ENCODE assay signal across 34 cellular contexts in the genomic region with DNA sequence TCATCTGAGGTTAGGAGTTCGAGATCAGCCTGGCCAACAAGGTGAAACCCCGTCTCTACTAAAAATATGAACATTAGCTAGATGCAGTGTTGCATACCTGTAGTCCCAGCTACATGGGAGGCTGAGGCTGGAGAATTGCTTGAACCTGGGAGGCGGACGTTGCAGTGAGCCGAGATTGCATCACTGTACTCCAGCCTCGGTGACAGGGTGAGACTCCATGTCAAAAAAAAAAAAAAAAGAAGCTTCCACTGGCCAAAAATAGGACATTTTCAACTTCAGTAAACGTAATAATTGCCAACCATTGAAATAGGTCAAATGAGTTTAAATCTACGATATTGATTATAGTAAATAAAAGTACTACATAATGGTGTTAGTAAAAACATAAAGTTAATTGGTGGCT. TPM values are rescaled to one million over a fixed set of nuclear protein-coding genes. Genes with fewer than 3 reads are reported as not detected.
"Had no signal": no experiment of that assay in that cellular context is flagged by ENCODE, and none has a peak within 500 bp of the region (broad histone marks: within the 10 kb centered on the region; RNA-seq: fewer than 3 reads in every experiment).

No MANE protein-coding gene starts in this region.

- H3K27ac ChIP-seq: brain microvascular endothelial cell, coronary artery, esophagus muscularis mucosa, foreskin keratinocyte, gastrocnemius medialis, WERI-Rb-1 had no signal

- H3K36me3 Mint-ChIP-seq: activated naive CD8-positive, alpha-beta T cell had no signal

- H3K4me1 Mint-ChIP-seq: activated B cell treated with CpG ODN at 0.5 μM for 24 hours, endodermal cell had no signal

- H3K36me3 ChIP-seq: brain microvascular endothelial cell, gastrocnemius medialis, WERI-Rb-1 had no signal

- H3K27me3 ChIP-seq: brain microvascular endothelial cell, dorsolateral prefrontal cortex, esophagus muscularis mucosa, foreskin keratinocyte, gastrocnemius medialis had no signal

- ATAC-seq: activated CD4-positive, CD25-positive, alpha-beta regulatory T cell treated with anti-CD3 and anti-CD28 coated beads, Interleukin-2, amount 50 U/mL, for 24 hours; activated T-cell treated with anti-CD3 and anti-CD28 coated beads, Interleukin-2, amount 50 U/mL, for 72 hours; foreskin keratinocyte; T-helper 17 cell had no signal

- H3K27me3 Mint-ChIP-seq: activated B cell treated with CpG ODN at 0.5 μM for 24 hours; activated CD4-positive, alpha-beta memory T cell treated with anti-CD3 and anti-CD28 coated beads, Interleukin-2, amount 10 ng/mL, durations not matched to agents 7 days and 5 days; activated naive CD8-positive, alpha-beta T cell; activated T-cell treated with anti-CD3 and anti-CD28 coated beads, Interleukin-2, amount 50 U/mL, for 24 hours; central memory CD8-positive, alpha-beta T cell; T-helper 17 cell had no signal

- H3K9me3 Mint-ChIP-seq: activated B cell treated with CpG ODN at 0.5 μM for 24 hours; activated CD4-positive, alpha-beta memory T cell treated with anti-CD3 and anti-CD28 coated beads, Interleukin-2, amount 10 ng/mL, durations not matched to agents 7 days and 5 days; activated T-cell treated with anti-CD3 and anti-CD28 coated beads, Interleukin-2, amount 50 U/mL, for 24 hours; activated T-cell treated with anti-CD3 and anti-CD28 coated beads, Interleukin-2, amount 50 U/mL, for 72 hours; central memory CD8-positive, alpha-beta T cell; dendritic cell treated with granulocyte-macrophage colony-stimulating factor and Interleukin-4, amounts not matched to agents 40 ng/mL and 50 ng/mL, for 4 days; endodermal cell; T-helper 2 cell treated with Interferon-gamma antibody and Interleukin-4, amounts not matched to agents 5 μg/mL and 100 μg/mL, for 36 hours had no signal

- H3K9me3 ChIP-seq: esophagus muscularis mucosa, gastrocnemius medialis had no signal

- H3K4me1 ChIP-seq: foreskin keratinocyte, gastrocnemius medialis had no signal

- DNase-seq: activated B cell treated with CpG ODN at 0.5 μM for 24 hours; activated CD4-positive, alpha-beta memory T cell treated with anti-CD3 and anti-CD28 coated beads, Interleukin-2, amount 10 ng/mL, durations not matched to agents 7 days and 5 days; activated CD4-positive, alpha-beta T cell treated with anti-CD3 and anti-CD28 coated beads for 48 hours; activated CD8-positive, alpha-beta memory T cell treated with anti-CD3 and anti-CD28 coated beads, Interleukin-2, amount 50 U/mL, for 48 hours; activated effector memory CD4-positive, alpha-beta T cell treated with Interleukin-2 at 50 U/mL for 16 hours; activated gamma-delta T cell treated with Interleukin-2 at 50 U/mL for 16 hours; activated naive CD4-positive, alpha-beta T cell treated with anti-CD3 and anti-CD28 coated beads, Interleukin-2, amount 50 U/mL, for 16 hours; activated naive CD4-positive, alpha-beta T cell treated with Interleukin-2 at 50 U/mL for 16 hours; activated T-cell treated with anti-CD3 and anti-CD28 coated beads for 4 hours; activated T-cell treated with anti-CD3 and anti-CD28 coated beads, Interleukin-2, amount 50 U/mL, for 24 hours; activated T-cell treated with anti-CD3 and anti-CD28 coated beads, Interleukin-2, amount 50 U/mL, for 72 hours; amniotic stem cell; anterior cingulate cortex; dorsolateral prefrontal cortex; effector memory CD4-positive, alpha-beta T cell; foreskin keratinocyte; glutamatergic neuron; T-helper 1 cell; T-helper 17 cell; T1000; WERI-Rb-1 had no signal

- H3K4me3 ChIP-seq: coronary artery, dorsolateral prefrontal cortex, esophagus muscularis mucosa, gastrocnemius medialis had no signal

- H3K4me3 Mint-ChIP-seq: activated B cell treated with CpG ODN at 0.5 μM for 24 hours; activated CD4-positive, alpha-beta memory T cell treated with anti-CD3 and anti-CD28 coated beads, Interleukin-2, amount 10 ng/mL, durations not matched to agents 7 days and 5 days; activated naive CD8-positive, alpha-beta T cell; activated T-cell treated with anti-CD3 and anti-CD28 coated beads, Interleukin-2, amount 50 U/mL, for 24 hours; activated T-cell treated with anti-CD3 and anti-CD28 coated beads, Interleukin-2, amount 50 U/mL, for 72 hours; central memory CD8-positive, alpha-beta T cell; dendritic cell treated with granulocyte-macrophage colony-stimulating factor and Interleukin-4, amounts not matched to agents 40 ng/mL and 50 ng/mL, for 4 days; endodermal cell; T-helper 17 cell; T-helper 2 cell treated with Interferon-gamma antibody and Interleukin-4, amounts not matched to agents 5 μg/mL and 100 μg/mL, for 36 hours had no signal

- H3K27ac Mint-ChIP-seq: activated B cell treated with CpG ODN at 0.5 μM for 24 hours; activated CD4-positive, alpha-beta memory T cell treated with anti-CD3 and anti-CD28 coated beads, Interleukin-2, amount 10 ng/mL, durations not matched to agents 7 days and 5 days; activated naive CD8-positive, alpha-beta T cell; activated T-cell treated with anti-CD3 and anti-CD28 coated beads, Interleukin-2, amount 50 U/mL, for 24 hours; activated T-cell treated with anti-CD3 and anti-CD28 coated beads, Interleukin-2, amount 50 U/mL, for 72 hours; dendritic cell treated with granulocyte-macrophage colony-stimulating factor and Interleukin-4, amounts not matched to agents 40 ng/mL and 50 ng/mL, for 4 days; endodermal cell; T-helper 17 cell; T-helper 2 cell treated with Interferon-gamma antibody and Interleukin-4, amounts not matched to agents 5 μg/mL and 100 μg/mL, for 36 hours had no signal

RNA-seq across cellular contexts. Expression of a gene that starts 6.8 kb away (rescaled TPM):
- total RNA-seq: cerebellum had no signal

RNA-seq across cellular contexts. Expression of a gene that starts 19.7 kb away (rescaled TPM):
- total RNA-seq: activated B cell treated with CpG ODN at 0.5 μM for 24 hours; activated CD4-positive, alpha-beta memory T cell treated with anti-CD3 and anti-CD28 coated beads, Interleukin-2, amount 10 ng/mL, durations not matched to agents 7 days and 5 days; activated T-cell treated with anti-CD3 and anti-CD28 coated beads, Interleukin-2, amount 50 U/mL, for 72 hours; astrocyte; cardiac septum; foreskin keratinocyte; T-helper 17 cell had no signal
